Comparison of ENCODE assay signal across 3 cellular contexts in the genomic region with DNA sequence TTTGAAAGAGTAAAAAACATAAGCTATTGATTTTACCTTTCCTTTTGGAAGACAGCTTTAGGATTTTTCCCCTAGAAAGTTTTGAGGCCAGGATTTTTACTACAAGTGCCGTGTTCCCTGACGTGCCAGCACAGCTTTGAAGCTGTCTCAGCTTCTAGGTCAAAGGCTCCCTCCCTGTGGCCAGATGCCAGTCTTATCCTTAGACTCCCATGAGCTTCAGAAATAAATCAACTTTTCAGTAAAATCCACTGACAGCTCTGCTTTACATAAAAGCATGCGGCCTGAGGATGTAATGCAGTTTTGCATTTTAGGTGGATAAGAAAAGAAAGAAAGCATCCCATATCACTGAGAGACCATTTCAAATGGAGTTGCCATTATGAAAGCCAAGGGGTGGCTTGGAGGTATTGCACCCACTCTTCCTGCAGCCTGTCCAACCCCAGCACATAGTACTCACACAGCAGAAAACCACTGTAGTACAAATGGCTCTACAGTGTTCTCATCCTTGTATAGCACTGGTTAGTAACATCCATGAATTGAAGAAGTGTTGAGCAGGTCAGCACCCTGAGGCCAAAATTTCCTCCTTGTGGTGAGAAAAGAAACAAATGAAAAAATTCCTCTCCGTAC.
TF ChIP-seq lines count a peak whose summit lies in the region.

No MANE protein-coding gene starts in this region.

TF ChIP-seq in A549, 52 proteins besides CTCF, POLR2A, EP300 and RAD21:
- TF ChIP-seq MYC (IDR thresholded peaks at IDR 0.05; ENCODE audit: borderline replicate concordance, low read length) (no peak), EHMT2 (IDR thresholded peaks at IDR 0.05; ENCODE audit: low read depth) (no peak), JUN (IDR thresholded peaks at IDR 0.05) (no peak), ZFP36 (IDR thresholded peaks at IDR 0.05; ENCODE audit: borderline replicate concordance, partially characterized antibody) (no peak), FOXS1 (CRISPR knock-in tag; IDR thresholded peaks at IDR 0.05) (no peak), SREBF2 (IDR thresholded peaks at IDR 0.05) (no peak), FOSL2 (IDR thresholded peaks at IDR 0.05) (no peak), FOSL2 (CRISPR knock-in tag; IDR thresholded peaks at IDR 0.05) (no peak)

TF ChIP-seq in HCT116, 20 proteins besides CTCF, POLR2A, EP300 and RAD21:
- no peak for TF ChIP-seq SIN3A (IDR thresholded peaks at IDR 0.05; ENCODE audit: low read depth)
- no peak for TF ChIP-seq CBX3 (IDR thresholded peaks at IDR 0.05; ENCODE audit: low read depth)
- no peak for TF ChIP-seq YY1 (IDR thresholded peaks at IDR 0.05; ENCODE audit: extremely low read depth, insufficient replicate concordance, low read depth, low read length)
- TF ChIP-seq JUND (IDR thresholded peaks at IDR 0.05): no peak
TF ChIP-seq in HCT116: peak in this region for 0.

TF ChIP-seq in HepG2, 621 proteins besides CTCF, POLR2A, EP300 and RAD21:
- TF ChIP-seq SRSF4 (IDR thresholded peaks at IDR 0.05; ENCODE audit: low read depth, low read length, poor library complexity, severe bottlenecking) (no peak), BRCA1 (CRISPR knock-in tag; IDR thresholded peaks at IDR 0.05) (no peak), TOE1 (CRISPR knock-in tag; IDR thresholded peaks at IDR 0.05) (no peak), MIXL1 (CRISPR knock-in tag; IDR thresholded peaks at IDR 0.05) (no peak), ZNF468 (CRISPR knock-in tag; IDR thresholded peaks at IDR 0.05) (no peak), SPEN (CRISPR knock-in tag; IDR thresholded peaks at IDR 0.05; ENCODE audit: low read depth) (no peak), ZNF44 (CRISPR knock-in tag; IDR thresholded peaks at IDR 0.05) (no peak), JUN (CRISPR knock-in tag; IDR thresholded peaks at IDR 0.05) (no peak), ZNF256 (CRISPR knock-in tag; conservative IDR thresholded peaks at IDR 0.05) (no peak), FOSL2 (CRISPR knock-in tag; IDR thresholded peaks at IDR 0.05) (no peak), DNMT1 (CRISPR knock-in tag; IDR thresholded peaks at IDR 0.05) (no peak), ZKSCAN5 (CRISPR knock-in tag; IDR thresholded peaks at IDR 0.05) (no peak)
- TF ChIP-seq, protein P1, sequence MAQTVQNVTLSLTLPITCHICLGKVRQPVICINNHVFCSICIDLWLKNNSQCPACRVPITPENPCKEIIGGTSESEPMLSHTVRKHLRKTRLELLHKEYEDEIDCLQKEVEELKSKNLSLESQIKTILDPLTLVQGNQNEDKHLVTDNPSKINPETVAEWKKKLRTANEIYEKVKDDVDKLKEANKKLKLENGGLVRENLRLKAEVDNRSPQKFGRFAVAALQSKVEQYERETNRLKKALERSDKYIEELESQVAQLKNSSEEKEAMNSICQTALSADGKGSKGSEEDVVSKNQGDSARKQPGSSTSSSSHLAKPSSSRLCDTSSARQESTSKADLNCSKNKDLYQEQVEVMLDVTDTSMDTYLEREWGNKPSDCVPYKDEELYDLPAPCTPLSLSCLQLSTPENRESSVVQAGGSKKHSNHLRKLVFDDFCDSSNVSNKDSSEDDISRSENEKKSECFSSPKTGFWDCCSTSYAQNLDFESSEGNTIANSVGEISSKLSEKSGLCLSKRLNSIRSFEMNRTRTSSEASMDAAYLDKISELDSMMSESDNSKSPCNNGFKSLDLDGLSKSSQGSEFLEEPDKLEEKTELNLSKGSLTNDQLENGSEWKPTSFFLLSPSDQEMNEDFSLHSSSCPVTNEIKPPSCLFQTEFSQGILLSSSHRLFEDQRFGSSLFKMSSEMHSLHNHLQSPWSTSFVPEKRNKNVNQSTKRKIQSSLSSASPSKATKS (CRISPR knock-in tag; IDR thresholded peaks at IDR 0.05): no peak
- TF ChIP-seq, protein P2, sequence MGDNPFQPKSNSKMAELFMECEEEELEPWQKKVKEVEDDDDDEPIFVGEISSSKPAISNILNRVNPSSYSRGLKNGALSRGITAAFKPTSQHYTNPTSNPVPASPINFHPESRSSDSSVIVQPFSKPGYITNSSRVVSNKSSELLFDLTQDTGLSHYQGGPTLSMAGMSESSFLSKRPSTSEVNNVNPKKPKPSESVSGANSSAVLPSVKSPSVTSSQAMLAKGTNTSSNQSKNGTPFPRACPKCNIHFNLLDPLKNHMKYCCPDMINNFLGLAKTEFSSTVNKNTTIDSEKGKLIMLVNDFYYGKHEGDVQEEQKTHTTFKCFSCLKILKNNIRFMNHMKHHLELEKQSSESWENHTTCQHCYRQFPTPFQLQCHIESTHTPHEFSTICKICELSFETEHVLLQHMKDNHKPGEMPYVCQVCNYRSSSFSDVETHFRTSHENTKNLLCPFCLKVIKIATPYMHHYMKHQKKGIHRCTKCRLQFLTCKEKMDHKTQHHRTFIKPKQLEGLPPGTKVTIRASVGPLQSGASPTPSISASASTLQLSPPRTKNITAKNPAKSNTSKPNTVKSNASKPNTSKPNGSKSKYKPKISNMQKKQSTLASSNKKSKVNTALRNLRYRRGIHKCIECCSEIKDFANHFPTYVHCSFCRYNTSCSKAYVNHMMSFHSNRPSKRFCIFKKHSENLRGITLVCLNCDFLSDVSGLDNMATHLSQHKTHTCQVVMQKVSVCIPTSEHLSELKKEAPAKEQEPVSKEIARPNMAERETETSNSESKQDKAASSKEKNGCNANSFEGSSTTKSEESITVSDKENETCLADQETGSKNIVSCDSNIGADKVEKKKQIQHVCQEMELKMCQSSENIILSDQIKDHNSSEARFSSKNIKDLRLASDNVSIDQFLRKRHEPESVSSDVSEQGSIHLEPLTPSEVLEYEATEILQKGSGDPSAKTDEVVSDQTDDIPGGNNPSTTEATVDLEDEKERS (CRISPR knock-in tag; IDR thresholded peaks at IDR 0.05): no peak
- TF ChIP-seq, protein P3, sequence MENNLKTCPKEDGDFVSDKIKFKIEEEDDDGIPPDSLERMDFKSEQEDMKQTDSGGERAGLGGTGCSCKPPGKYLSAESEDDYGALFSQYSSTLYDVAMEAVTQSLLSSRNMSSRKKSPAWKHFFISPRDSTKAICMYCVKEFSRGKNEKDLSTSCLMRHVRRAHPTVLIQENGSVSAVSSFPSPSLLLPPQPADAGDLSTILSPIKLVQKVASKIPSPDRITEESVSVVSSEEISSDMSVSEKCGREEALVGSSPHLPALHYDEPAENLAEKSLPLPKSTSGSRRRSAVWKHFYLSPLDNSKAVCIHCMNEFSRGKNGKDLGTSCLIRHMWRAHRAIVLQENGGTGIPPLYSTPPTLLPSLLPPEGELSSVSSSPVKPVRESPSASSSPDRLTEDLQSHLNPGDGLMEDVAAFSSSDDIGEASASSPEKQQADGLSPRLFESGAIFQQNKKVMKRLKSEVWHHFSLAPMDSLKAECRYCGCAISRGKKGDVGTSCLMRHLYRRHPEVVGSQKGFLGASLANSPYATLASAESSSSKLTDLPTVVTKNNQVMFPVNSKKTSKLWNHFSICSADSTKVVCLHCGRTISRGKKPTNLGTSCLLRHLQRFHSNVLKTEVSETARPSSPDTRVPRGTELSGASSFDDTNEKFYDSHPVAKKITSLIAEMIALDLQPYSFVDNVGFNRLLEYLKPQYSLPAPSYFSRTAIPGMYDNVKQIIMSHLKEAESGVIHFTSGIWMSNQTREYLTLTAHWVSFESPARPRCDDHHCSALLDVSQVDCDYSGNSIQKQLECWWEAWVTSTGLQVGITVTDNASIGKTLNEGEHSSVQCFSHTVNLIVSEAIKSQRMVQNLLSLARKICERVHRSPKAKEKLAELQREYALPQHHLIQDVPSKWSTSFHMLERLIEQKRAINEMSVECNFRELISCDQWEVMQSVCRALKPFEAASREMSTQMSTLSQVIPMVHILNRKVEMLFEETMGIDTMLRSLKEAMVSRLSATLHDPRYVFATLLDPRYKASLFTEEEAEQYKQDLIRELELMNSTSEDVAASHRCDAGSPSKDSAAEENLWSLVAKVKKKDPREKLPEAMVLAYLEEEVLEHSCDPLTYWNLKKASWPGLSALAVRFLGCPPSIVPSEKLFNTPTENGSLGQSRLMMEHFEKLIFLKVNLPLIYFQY (CRISPR knock-in tag; IDR thresholded peaks at IDR 0.05; ENCODE audit: borderline replicate concordance): no peak
- TF ChIP-seq, protein P4, sequence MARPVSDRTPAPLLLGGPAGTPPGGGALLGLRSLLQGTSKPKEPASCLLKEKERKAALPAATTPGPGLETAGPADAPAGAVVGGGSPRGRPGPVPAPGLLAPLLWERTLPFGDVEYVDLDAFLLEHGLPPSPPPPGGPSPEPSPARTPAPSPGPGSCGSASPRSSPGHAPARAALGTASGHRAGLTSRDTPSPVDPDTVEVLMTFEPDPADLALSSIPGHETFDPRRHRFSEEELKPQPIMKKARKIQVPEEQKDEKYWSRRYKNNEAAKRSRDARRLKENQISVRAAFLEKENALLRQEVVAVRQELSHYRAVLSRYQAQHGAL (CRISPR knock-in tag; IDR thresholded peaks at IDR 0.05; ENCODE audit: not compliant biosample characterization): no peak
- TF ChIP-seq, protein P5, sequence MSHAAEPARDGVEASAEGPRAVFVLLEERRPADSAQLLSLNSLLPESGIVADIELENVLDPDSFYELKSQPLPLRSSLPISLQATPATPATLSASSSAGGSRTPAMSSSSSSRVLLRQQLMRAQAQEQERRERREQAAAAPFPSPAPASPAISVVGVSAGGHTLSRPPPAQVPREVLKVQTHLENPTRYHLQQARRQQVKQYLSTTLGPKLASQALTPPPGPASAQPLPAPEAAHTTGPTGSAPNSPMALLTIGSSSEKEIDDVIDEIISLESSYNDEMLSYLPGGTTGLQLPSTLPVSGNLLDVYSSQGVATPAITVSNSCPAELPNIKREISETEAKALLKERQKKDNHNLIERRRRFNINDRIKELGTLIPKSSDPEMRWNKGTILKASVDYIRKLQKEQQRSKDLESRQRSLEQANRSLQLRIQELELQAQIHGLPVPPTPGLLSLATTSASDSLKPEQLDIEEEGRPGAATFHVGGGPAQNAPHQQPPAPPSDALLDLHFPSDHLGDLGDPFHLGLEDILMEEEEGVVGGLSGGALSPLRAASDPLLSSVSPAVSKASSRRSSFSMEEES (CRISPR knock-in tag; IDR thresholded peaks at IDR 0.05): no peak
- TF ChIP-seq, protein P6, sequence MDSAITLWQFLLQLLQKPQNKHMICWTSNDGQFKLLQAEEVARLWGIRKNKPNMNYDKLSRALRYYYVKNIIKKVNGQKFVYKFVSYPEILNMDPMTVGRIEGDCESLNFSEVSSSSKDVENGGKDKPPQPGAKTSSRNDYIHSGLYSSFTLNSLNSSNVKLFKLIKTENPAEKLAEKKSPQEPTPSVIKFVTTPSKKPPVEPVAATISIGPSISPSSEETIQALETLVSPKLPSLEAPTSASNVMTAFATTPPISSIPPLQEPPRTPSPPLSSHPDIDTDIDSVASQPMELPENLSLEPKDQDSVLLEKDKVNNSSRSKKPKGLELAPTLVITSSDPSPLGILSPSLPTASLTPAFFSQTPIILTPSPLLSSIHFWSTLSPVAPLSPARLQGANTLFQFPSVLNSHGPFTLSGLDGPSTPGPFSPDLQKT (CRISPR knock-in tag; IDR thresholded peaks at IDR 0.05; ENCODE audit: borderline replicate concordance): no peak
- TF ChIP-seq, protein P7, sequence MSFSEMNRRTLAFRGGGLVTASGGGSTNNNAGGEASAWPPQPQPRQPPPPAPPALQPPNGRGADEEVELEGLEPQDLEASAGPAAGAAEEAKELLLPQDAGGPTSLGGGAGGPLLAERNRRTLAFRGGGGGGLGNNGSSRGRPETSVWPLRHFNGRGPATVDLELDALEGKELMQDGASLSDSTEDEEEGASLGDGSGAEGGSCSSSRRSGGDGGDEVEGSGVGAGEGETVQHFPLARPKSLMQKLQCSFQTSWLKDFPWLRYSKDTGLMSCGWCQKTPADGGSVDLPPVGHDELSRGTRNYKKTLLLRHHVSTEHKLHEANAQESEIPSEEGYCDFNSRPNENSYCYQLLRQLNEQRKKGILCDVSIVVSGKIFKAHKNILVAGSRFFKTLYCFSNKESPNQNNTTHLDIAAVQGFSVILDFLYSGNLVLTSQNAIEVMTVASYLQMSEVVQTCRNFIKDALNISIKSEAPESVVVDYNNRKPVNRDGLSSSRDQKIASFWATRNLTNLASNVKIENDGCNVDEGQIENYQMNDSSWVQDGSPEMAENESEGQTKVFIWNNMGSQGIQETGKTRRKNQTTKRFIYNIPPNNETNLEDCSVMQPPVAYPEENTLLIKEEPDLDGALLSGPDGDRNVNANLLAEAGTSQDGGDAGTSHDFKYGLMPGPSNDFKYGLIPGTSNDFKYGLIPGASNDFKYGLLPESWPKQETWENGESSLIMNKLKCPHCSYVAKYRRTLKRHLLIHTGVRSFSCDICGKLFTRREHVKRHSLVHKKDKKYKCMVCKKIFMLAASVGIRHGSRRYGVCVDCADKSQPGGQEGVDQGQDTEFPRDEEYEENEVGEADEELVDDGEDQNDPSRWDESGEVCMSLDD (CRISPR knock-in tag; IDR thresholded peaks at IDR 0.05; ENCODE audit: borderline replicate concordance): no peak
